Comparison of ENCODE assay signal across 1 cellular context in the genomic region with DNA sequence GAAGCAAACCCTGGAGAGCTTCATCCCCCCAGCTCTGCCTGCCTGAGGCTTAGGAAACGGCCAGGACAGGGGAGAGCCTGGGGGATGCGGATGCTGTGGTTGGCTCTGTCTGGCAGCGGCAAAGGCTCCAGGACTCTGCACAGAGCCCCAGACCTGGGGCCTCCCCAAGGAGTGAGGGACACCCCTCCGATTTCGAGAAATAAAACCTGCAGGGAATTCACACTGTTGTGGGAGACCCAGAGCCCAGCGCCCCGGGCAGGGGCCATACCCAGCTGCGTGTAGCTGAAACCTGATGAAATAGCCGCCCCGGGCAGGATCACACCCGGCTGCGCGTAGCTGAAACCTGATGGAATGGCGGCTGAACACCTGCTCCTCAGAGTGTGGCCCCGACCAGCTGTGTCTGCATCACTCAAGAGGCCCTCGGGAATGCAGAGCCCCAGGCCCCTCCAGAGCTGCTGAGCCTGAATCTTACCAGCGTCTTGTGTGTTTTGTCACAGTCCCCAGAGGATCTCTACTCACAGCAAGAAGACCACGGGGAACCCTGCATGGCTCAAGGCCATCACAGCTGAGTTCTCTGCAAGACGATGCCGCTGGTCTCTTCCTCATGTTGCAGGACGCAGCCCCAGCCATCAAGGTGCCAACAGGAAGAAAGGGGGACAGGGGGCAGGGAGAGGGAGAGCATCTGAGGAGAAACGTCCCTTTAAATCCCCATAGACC.
A peak's percentile ranks its signal among the peaks of the same experiment; 100 is the strongest.
TF ChIP-seq lines count a peak whose summit lies in the region.

No MANE protein-coding gene starts in this region.

TF ChIP-seq in H1, 55 proteins besides CTCF, POLR2A, EP300 and RAD21:
- peak; percentile 2 for TF ChIP-seq KDM4A (IDR thresholded peaks at IDR 0.05; ENCODE audit: low read depth, low read length, severe bottlenecking)
- TF ChIP-seq, protein P1, sequence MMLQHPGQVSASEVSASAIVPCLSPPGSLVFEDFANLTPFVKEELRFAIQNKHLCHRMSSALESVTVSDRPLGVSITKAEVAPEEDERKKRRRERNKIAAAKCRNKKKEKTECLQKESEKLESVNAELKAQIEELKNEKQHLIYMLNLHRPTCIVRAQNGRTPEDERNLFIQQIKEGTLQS (IDR thresholded peaks at IDR 0.05; ENCODE audit: insufficient read depth, low read depth, low read length), result no peak
